24 cellular contexts compared by ENCODE assay signal in genomic region chr9:8235489-8235888, GRCh38.
DNase-seq lines count a peak whose midpoint lies in the region; ATAC-seq, FAIRE-seq and TF ChIP-seq lines count a peak whose summit lies in the region.
"Had no signal": no experiment of that assay in that cellular context is flagged by ENCODE, and none has a peak within 500 bp of the region (broad histone marks: within the 10 kb centered on the region; RNA-seq: fewer than 3 reads in every experiment).

No MANE protein-coding gene starts in this region.

- H3K27me3 ChIP-seq in Loucy (ENCODE audit: insufficient read depth, low read length, poor library complexity, severe bottlenecking) (no peaks in the 10 kb centered on the region), neural progenitor cell (no peaks in the 10 kb centered on the region)
- H3K27me3 ChIP-seq: BLaER1 had no signal

- TF ChIP-seq CTCF in D721Med (IDR thresholded peaks at IDR 0.05; ENCODE audit: insufficient read depth, missing control alignments) (no peak), Loucy (conservative IDR thresholded peaks at IDR 0.05; ENCODE audit: low read length) (peak; percentile 12; the same call in 1 of the 2 replicates), WTC11 (IDR thresholded peaks at IDR 0.05) (no peak), neural progenitor cell (IDR thresholded peaks at IDR 0.05) (no peak), OCI-LY7 (conservative IDR thresholded peaks at IDR 0.05; ENCODE audit: low read length) (no peak)

- H3F3A ChIP-seq in Loucy (ENCODE audit: low read depth), result no peaks in the 10 kb centered on the region
- peaks cover 22% of the 10 kb centered on the region for H3F3A ChIP-seq in neural progenitor cell (ENCODE audit: low read depth)

- no TSS peak for BruUV-seq in OCI-LY7 (replicated peaks; lab: Mats Ljungman, UMichigan)

- H3K9me3 ChIP-seq in Loucy (ENCODE audit: insufficient read depth, low read depth, low read length) (no peaks in the 10 kb centered on the region), neural progenitor cell (ENCODE audit: low read depth) (no peaks in the 10 kb centered on the region), OCI-LY7 (ENCODE audit: low read length) (no peaks in the 10 kb centered on the region)
- H3K9me3 ChIP-seq: BLaER1, Caco-2 had no signal

- H3K9me3 Mint-ChIP-seq in WTC11 (no peaks in the 10 kb centered on the region), neural progenitor cell (no peaks in the 10 kb centered on the region)
- H3K9me3 Mint-ChIP-seq: CD4-positive, CD25-positive, alpha-beta regulatory T cell; CD8-positive, alpha-beta T cell had no signal

- H3K36me3 Mint-ChIP-seq in WTC11 (no peaks in the 10 kb centered on the region), neural progenitor cell (no peaks in the 10 kb centered on the region)
- H3K36me3 Mint-ChIP-seq: CD4-positive, CD25-positive, alpha-beta regulatory T cell; CD8-positive, alpha-beta T cell had no signal

- H3K4me3 ChIP-seq in Loucy (ENCODE audit: low read length, poor library complexity, severe bottlenecking) (no peak overlapping the region), neural progenitor cell (no peak overlapping the region), OCI-LY7 (ENCODE audit: low read depth, low read length, poor library complexity, severe bottlenecking) (no peak overlapping the region)
- H3K4me3 ChIP-seq: BLaER1 had no signal

- ATAC-seq in WTC11, result peak; percentile 54; the same call in 1 of the 2 replicates
- ATAC-seq: CD8-positive, alpha-beta T cell had no signal

- no peak overlapping the region for H3K9ac ChIP-seq in Loucy (ENCODE audit: low read depth, low read length, poor library complexity, severe bottlenecking)
- H3K9ac ChIP-seq in neural progenitor cell, result no peak overlapping the region
- H3K9ac ChIP-seq: BLaER1 had no signal

- H3K36me3 ChIP-seq in Loucy (ENCODE audit: insufficient read depth, low read length) (no peaks in the 10 kb centered on the region), neural progenitor cell (no peaks in the 10 kb centered on the region), OCI-LY7 (ENCODE audit: insufficient read depth, low read length) (no peaks in the 10 kb centered on the region)
- H3K36me3 ChIP-seq: BLaER1 had no signal

- no peaks in the 10 kb centered on the region for H3K27me3 Mint-ChIP-seq in WTC11 (ENCODE audit: low read depth)
- no peaks in the 10 kb centered on the region for H3K27me3 Mint-ChIP-seq in neural progenitor cell (ENCODE audit: insufficient read depth, low read depth)
- H3K27me3 Mint-ChIP-seq: B cell had no signal

- H3K27ac Mint-ChIP-seq in WTC11 (no peak overlapping the region), neural progenitor cell (no peak overlapping the region)
- H3K27ac Mint-ChIP-seq: B cell; CD4-positive, CD25-positive, alpha-beta regulatory T cell; CD8-positive, alpha-beta T cell had no signal

- H3K4me2 ChIP-seq in Loucy (ENCODE audit: low read depth, low read length, poor library complexity, severe bottlenecking) (no peak overlapping the region), neural progenitor cell (peak overlapping the region; percentile 61), OCI-LY7 (ENCODE audit: low read length) (no peak overlapping the region)
- H3K4me2 ChIP-seq: BLaER1 had no signal

- POLR2A ChIA-PET in WTC11 (lab: Charles Lee), result no interaction called here
- POLR2A ChIA-PET in OCI-LY7 (lab: Charles Lee), result interaction anchor here (0.6 to 1.0 kb wide), 2 partner anchors 9 to 13 kb away, joined by 3 to 5 read pairs; no protein-coding TSS in a partner anchor

- H3K4me3 Mint-ChIP-seq in WTC11, result no peak overlapping the region
- H3K4me3 Mint-ChIP-seq in neural progenitor cell, result no peak overlapping the region
- H3K4me3 Mint-ChIP-seq: B cell; CD4-positive, CD25-positive, alpha-beta regulatory T cell; CD8-positive, alpha-beta T cell had no signal

- H3K79me2 ChIP-seq in Loucy (ENCODE audit: insufficient read depth, low read length) (no peaks in the 10 kb centered on the region), neural progenitor cell (ENCODE audit: low read depth) (no peaks in the 10 kb centered on the region), OCI-LY7 (ENCODE audit: insufficient read depth, low read depth, low read length) (no peaks in the 10 kb centered on the region)

- no peaks in the 10 kb centered on the region for H4K20me1 ChIP-seq in Loucy (ENCODE audit: insufficient read depth, low read length, poor library complexity, severe bottlenecking)
- H4K20me1 ChIP-seq in neural progenitor cell (ENCODE audit: low read depth), result no peaks in the 10 kb centered on the region
- H4K20me1 ChIP-seq in OCI-LY7 (ENCODE audit: insufficient read depth, low read length), result no peaks in the 10 kb centered on the region
- H4K20me1 ChIP-seq: BLaER1 had no signal

- H3K27ac ChIP-seq in neural progenitor cell, result no peak overlapping the region
- H3K27ac ChIP-seq in OCI-LY7 (ENCODE audit: low read depth, low read length, poor library complexity, severe bottlenecking), result no peak overlapping the region
- H3K27ac ChIP-seq: 22Rv1, BLaER1, C4-2B had no signal

- H2AFZ ChIP-seq in Loucy (ENCODE audit: low read length) (no peak overlapping the region), neural progenitor cell (replicated peaks) (no peak overlapping the region), OCI-LY7 (ENCODE audit: low read length) (no peak overlapping the region)

- no peak for DNase-seq in D721Med (ENCODE audit: insufficient read length, low spot score)
- DNase-seq in WTC11 (ENCODE audit: low spot score), result no peak
- no peak for DNase-seq in neural progenitor cell (ENCODE audit: low spot score)
- DNase-seq in OCI-LY7 (ENCODE audit: low spot score), result no peak
- no peak for DNase-seq in NCI-H2196 (lab: John Stamatoyannopoulos, UW; ENCODE audit: unreplicated experiment)
- DNase-seq in DMS153 treated with DMSO at 0.1 percent for 48 hours (lab: John Stamatoyannopoulos, UW; ENCODE audit: unreplicated experiment), result no peak
- DNase-seq in dermis blood vessel endothelial cell, result no peak
- DNase-seq: Caco-2; CD4-positive, CD25-positive, alpha-beta regulatory T cell; CD8-positive, alpha-beta T cell; DMS 273 treated with DMSO at 0.1 percent for 48 hours; DMS53; DMS79 treated with DMSO at 0.1 percent for 48 hours; GOT3; HCEC 1CT had no signal

- H3K4me1 Mint-ChIP-seq in WTC11, result peaks cover 15% of the 10 kb centered on the region
- H3K4me1 Mint-ChIP-seq in neural progenitor cell, result peaks cover 16% of the 10 kb centered on the region
- H3K4me1 Mint-ChIP-seq: B cell; CD4-positive, CD25-positive, alpha-beta regulatory T cell had no signal

- intact Hi-C loops in OCI-LY7 (cut with micrococcal nuclease; ENCODE audit: unreplicated experiment), result no loop called here

- CTCF ChIA-PET in WTC11 (lab: Charles Lee), result no interaction called here
- CTCF ChIA-PET in OCI-LY7 (lab: Charles Lee; ENCODE audit: unreplicated experiment), result no interaction called here

- H3K9me2 ChIP-seq in Loucy (replicated peaks; ENCODE audit: low read depth, low read length) (no peaks in the 10 kb centered on the region), OCI-LY7 (ENCODE audit: insufficient read depth, low read length) (no peaks in the 10 kb centered on the region)

- FAIRE-seq in D721Med (lab: Jason Lieb, UNC), result peak; percentile 75
- FAIRE-seq: A204.1, G401.6, GM12892, H54 had no signal

- H3K4me1 ChIP-seq in Loucy (ENCODE audit: insufficient read depth, low read length, poor library complexity, severe bottlenecking) (no peaks in the 10 kb centered on the region), neural progenitor cell (peaks cover 31% of the 10 kb centered on the region), OCI-LY7 (ENCODE audit: insufficient read depth, low read length, poor library complexity, severe bottlenecking) (no peaks in the 10 kb centered on the region)
- H3K4me1 ChIP-seq: BLaER1, Caco-2 had no signal

TF ChIP-seq in WTC11, 78 proteins besides CTCF, POLR2A, EP300 and RAD21 (continues in another document):
- TF ChIP-seq MAX (CRISPR knock-in tag; IDR thresholded peaks at IDR 0.05), result no peak
- no peak for TF ChIP-seq RORB (CRISPR knock-in tag; IDR thresholded peaks at IDR 0.05)
- no peak for TF ChIP-seq ZNF396 (CRISPR knock-in tag; IDR thresholded peaks at IDR 0.05; ENCODE audit: borderline replicate concordance)
- TF ChIP-seq, protein P1, sequence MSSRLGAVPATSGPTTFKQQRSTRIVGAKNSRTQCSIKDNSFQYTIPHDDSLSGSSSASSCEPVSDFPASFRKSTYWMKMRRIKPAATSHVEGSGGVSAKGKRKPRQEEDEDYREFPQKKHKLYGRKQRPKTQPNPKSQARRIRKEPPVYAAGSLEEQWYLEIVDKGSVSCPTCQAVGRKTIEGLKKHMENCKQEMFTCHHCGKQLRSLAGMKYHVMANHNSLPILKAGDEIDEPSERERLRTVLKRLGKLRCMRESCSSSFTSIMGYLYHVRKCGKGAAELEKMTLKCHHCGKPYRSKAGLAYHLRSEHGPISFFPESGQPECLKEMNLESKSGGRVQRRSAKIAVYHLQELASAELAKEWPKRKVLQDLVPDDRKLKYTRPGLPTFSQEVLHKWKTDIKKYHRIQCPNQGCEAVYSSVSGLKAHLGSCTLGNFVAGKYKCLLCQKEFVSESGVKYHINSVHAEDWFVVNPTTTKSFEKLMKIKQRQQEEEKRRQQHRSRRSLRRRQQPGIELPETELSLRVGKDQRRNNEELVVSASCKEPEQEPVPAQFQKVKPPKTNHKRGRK (CRISPR knock-in tag; IDR thresholded peaks at IDR 0.05; ENCODE audit: borderline replicate concordance), result no peak
- TF ChIP-seq STAT6 (CRISPR knock-in tag; conservative IDR thresholded peaks at IDR 0.05; ENCODE audit: low read depth), result no peak
- TF ChIP-seq CBFB (CRISPR knock-in tag; IDR thresholded peaks at IDR 0.05; ENCODE audit: low read depth), result no peak
